ENCODE assay signal across 23 cellular contexts in genomic region chr6:136383271-136383670, GRCh38.
A peak's percentile ranks its signal among the peaks of the same experiment; 100 is the strongest.
DNase-seq lines count a peak whose midpoint lies in the region; ATAC-seq and TF ChIP-seq lines count a peak whose summit lies in the region.
"Had no signal": no experiment of that assay in that cellular context is flagged by ENCODE, and none has a peak within 500 bp of the region (broad histone marks: within the 10 kb centered on the region; RNA-seq: fewer than 3 reads in every experiment).

No MANE protein-coding gene starts in this region.

- H3K36me3 ChIP-seq in adipocyte (ENCODE audit: control insufficient read depth, insufficient read depth, low read length, severe bottlenecking) = no peaks in the 10 kb centered on the region
- H3K36me3 ChIP-seq in thoracic aorta = no peaks in the 10 kb centered on the region
- H3K36me3 ChIP-seq: Peyer's patch, SJCRH30 had no signal

- H3K4me1 ChIP-seq in adipocyte (ENCODE audit: control insufficient read depth, insufficient read depth, low read length) (peaks cover 7% of the 10 kb centered on the region), thoracic aorta (ENCODE audit: control insufficient read depth in 1 of 2, low read depth in 2 of 2) (peaks cover 0 to 5% of the 10 kb centered on the region in 2 donors)
- H3K4me1 ChIP-seq: Peyer's patch, SJCRH30 had no signal

- H3K27ac ChIP-seq in thoracic aorta = no peak overlapping the region
- H3K27ac ChIP-seq: HL-60, KMS-11, Peyer's patch, SJCRH30 had no signal

- H3K27me3 ChIP-seq in adipocyte (replicated peaks; ENCODE audit: control insufficient read depth, insufficient read depth, low read length) (no peaks in the 10 kb centered on the region), thoracic aorta (replicated peaks; ENCODE audit: insufficient read depth) (no peaks in the 10 kb centered on the region)
- H3K27me3 ChIP-seq: Peyer's patch, SJCRH30 had no signal

- H3K4me3 ChIP-seq in adipocyte (ENCODE audit: low read length) (peak overlapping the region; percentile 70), fibroblast of villous mesenchyme (ENCODE audit: low read depth, low read length) (no peak overlapping the region), thoracic aorta (peak overlapping the region; percentile 34)
- H3K4me3 ChIP-seq: GM12878, Peyer's patch, SJCRH30 had no signal

- H3K9ac ChIP-seq in adipocyte (ENCODE audit: low read length) = no peak overlapping the region
- H3K9ac ChIP-seq: KMS-11 had no signal

- no peak for ATAC-seq in thoracic aorta (ENCODE audit: insufficient number of reproducible peaks, low FRiP score, low read depth)
- ATAC-seq: GM12878 had no signal

- H3K9me3 ChIP-seq in adipocyte (ENCODE audit: control insufficient read depth, low read length) = no peaks in the 10 kb centered on the region
- no peaks in the 10 kb centered on the region for H3K9me3 ChIP-seq in thoracic aorta
- H3K9me3 ChIP-seq: Peyer's patch, SJCRH30 had no signal

- DNase-seq in NOMO-1 treated with DMSO at 0.1 percent for 48 hours (lab: John Stamatoyannopoulos, UW; ENCODE audit: unreplicated experiment) = peak; percentile 18
- no peak for DNase-seq in adipocyte (ENCODE audit: low read depth)
- peak; percentile 18 for DNase-seq in fibroblast of villous mesenchyme (ENCODE audit: low read depth)
- DNase-seq in thoracic aorta (ENCODE audit: low spot score) = no peak
- DNase-seq in NCI-H446 (lab: John Stamatoyannopoulos, UW) = no peak
- no peak for DNase-seq in NCI-H2081 (lab: John Stamatoyannopoulos, UW)
- no peak for DNase-seq in effector CD4-positive, alpha-beta T cell
- DNase-seq: C1 segment of cervical spinal cord; CD4-positive, alpha-beta memory T cell; COR-L47; NCI-H1048; NCI-H1417; NCI-H1694 treated with DMSO at 0.1 percent for 48 hours; NCI-H2081 treated with DMSO at 0.1 percent for 48 hours; NCI-H2171; NCI-H345; NCI-H526; OCI-M1; Peyer's patch; SJCRH30 had no signal

- TF ChIP-seq CTCF in fibroblast of villous mesenchyme (IDR thresholded peaks at IDR 0.05; ENCODE audit: insufficient read depth, low read depth, low read length) (no peak), thoracic aorta (IDR thresholded peaks at IDR 0.05) (no peak)

Comparison
In these comparisons a context has a peak if more than half of its experiments do, and no peak if none do; other contexts are left out.
1. DNase-seq: peak in NOMO-1 treated with DMSO at 0.1 percent for 48 hours (single experiment) and fibroblast of villous mesenchyme (single experiment); none in adipocyte (single experiment), thoracic aorta (single experiment), NCI-H446 (0 of 2), NCI-H2081 (0 of 2) and effector CD4-positive, alpha-beta T cell (single experiment).